In the genomic region with DNA sequence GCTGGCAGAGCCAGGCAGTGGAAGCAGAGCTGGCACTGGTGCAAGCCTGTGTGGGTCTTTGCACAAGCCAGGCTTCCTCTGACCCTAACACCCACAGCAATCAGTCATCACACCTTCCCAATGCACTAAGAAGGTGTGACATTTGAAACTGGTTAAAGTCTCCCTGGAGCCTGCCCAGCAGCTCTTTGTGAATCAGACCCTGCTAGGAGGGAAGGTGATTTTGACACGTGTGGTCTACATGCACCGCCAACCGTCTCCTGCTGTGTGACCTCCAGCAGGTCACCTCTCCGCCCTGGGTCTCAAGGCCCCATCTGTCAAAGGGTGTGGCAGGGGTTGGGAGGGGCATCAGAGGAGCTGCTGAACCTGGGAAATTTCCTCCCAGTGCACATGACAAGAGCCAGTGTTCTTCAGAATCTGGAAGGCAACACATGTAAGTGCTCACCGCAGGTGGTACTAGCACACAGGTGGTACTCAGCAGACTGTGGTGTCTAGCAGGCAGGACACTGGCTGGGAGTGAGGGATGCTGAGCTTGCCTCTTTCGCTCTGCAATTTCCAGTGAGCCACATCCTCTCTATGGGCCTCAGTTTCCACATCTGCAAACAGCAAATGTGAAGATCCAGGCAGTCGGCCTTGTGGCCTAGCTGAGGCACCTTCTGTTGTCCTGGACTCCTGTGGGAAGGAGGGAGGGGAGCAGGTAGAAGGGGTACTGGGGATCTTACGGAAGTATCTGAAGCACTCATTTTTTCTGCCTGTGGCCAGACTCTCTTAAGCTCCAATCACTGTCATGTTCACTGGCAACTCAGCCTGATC, we compare ENCODE assay signal across 1 cellular context.
TF ChIP-seq lines count a peak whose summit lies in the region.

No MANE protein-coding gene starts in this region.

TF ChIP-seq in HepG2, 621 proteins besides CTCF, POLR2A, EP300 and RAD21 (continued from another document):
- TF ChIP-seq ZNF567 (CRISPR knock-in tag; IDR thresholded peaks at IDR 0.05; ENCODE audit: borderline replicate concordance) (no peak), ZNF615 (CRISPR knock-in tag; IDR thresholded peaks at IDR 0.05; ENCODE audit: borderline replicate concordance) (no peak)
TF ChIP-seq in HepG2: peak in this region for 0.
